Comparison of ENCODE assay signal across 8 cellular contexts in genomic region chr9:94065535-94065961, GRCh38. TPM values are rescaled to one million over a fixed set of nuclear protein-coding genes. Genes with fewer than 3 reads are reported as not detected.
A peak's percentile ranks its signal among the peaks of the same experiment; 100 is the strongest.
DNase-seq lines count a peak whose midpoint lies in the region; ATAC-seq and TF ChIP-seq lines count a peak whose summit lies in the region.

No MANE protein-coding gene starts in this region.

- peak; percentile 44 for DNase-seq in NCI-H1092 (lab: John Stamatoyannopoulos, UW)
- DNase-seq in SKM-1 (lab: John Stamatoyannopoulos, UW; ENCODE audit: unreplicated experiment), result peak; percentile 10
- peak; percentile 54 for DNase-seq in activated naive CD8-positive, alpha-beta T cell treated with anti-CD3 and anti-CD28 coated beads for 36 hours
- peak; percentile 31 to 96 (median 84) for DNase-seq in head of caudate nucleus
- DNase-seq in progenitor cell of endocrine pancreas (ENCODE audit: low spot score, unreplicated experiment), result peak; percentile 49
- peak; percentile 78 for DNase-seq in ureter (ENCODE audit: low spot score)

- intact Hi-C loops in head of caudate nucleus (cut with DNase I), result loop anchor here (2.0 kb wide), 1 partner anchor 147 kb away; no protein-coding TSS in a partner anchor

- ATAC-seq in HG03196 (IDR thresholded peaks at IDR 0.05; ENCODE audit: unreplicated experiment), result no peak

- peaks cover 2% of the 10 kb centered on the region for H3K4me1 Mint-ChIP-seq in activated naive CD8-positive, alpha-beta T cell treated with anti-CD3 and anti-CD28 coated beads for 36 hours
- H3K4me1 Mint-ChIP-seq in progenitor cell of endocrine pancreas (ENCODE audit: low read depth), result no peaks in the 10 kb centered on the region

- H3K27me3 Mint-ChIP-seq in activated naive CD8-positive, alpha-beta T cell treated with anti-CD3 and anti-CD28 coated beads for 36 hours, result no peaks in the 10 kb centered on the region
- H3K27me3 Mint-ChIP-seq in progenitor cell of endocrine pancreas, result no peaks in the 10 kb centered on the region

- no peak overlapping the region for H3K27ac Mint-ChIP-seq in activated naive CD8-positive, alpha-beta T cell treated with anti-CD3 and anti-CD28 coated beads for 36 hours
- H3K27ac Mint-ChIP-seq in progenitor cell of endocrine pancreas, result no peak overlapping the region

- peaks cover 9% of the 10 kb centered on the region for H3K36me3 Mint-ChIP-seq in activated naive CD8-positive, alpha-beta T cell treated with anti-CD3 and anti-CD28 coated beads for 36 hours
- peaks cover 5% of the 10 kb centered on the region for H3K36me3 Mint-ChIP-seq in progenitor cell of endocrine pancreas (ENCODE audit: insufficient read depth)

- no peak overlapping the region for H3K4me3 Mint-ChIP-seq in activated naive CD8-positive, alpha-beta T cell treated with anti-CD3 and anti-CD28 coated beads for 36 hours
- no peak overlapping the region for H3K4me3 Mint-ChIP-seq in progenitor cell of endocrine pancreas (ENCODE audit: low read depth)

- TF ChIP-seq CTCF in GM12873 (IDR thresholded peaks at IDR 0.05; ENCODE audit: insufficient read depth, low read depth, low read length, missing control alignments) (peak; percentile 89), progenitor cell of endocrine pancreas (IDR thresholded peaks at IDR 0.05; ENCODE audit: unreplicated experiment) (peak; percentile 87)

- peaks cover 8% of the 10 kb centered on the region for H3K9me3 Mint-ChIP-seq in activated naive CD8-positive, alpha-beta T cell treated with anti-CD3 and anti-CD28 coated beads for 36 hours
- peaks cover 8% of the 10 kb centered on the region for H3K9me3 Mint-ChIP-seq in progenitor cell of endocrine pancreas (ENCODE audit: low read depth)

RNA-seq across cellular contexts. Expression of gene PTPDC1, which starts 18.7 kb away (rescaled TPM):
- 1 to 10 TPM; 5.8 to 6.0 TPM for total RNA-seq in activated naive CD8-positive, alpha-beta T cell treated with anti-CD3 and anti-CD28 coated beads for 36 hours
- total RNA-seq in progenitor cell of endocrine pancreas (7.2 and 8.9 TPM in 2 replicates), ureter (11.5 TPM)

Comparison
In these comparisons a context has a peak if more than half of its experiments do, and no peak if none do; other contexts are left out.
1. DNase-seq: peak in every context shown above with its lines; median percentile 84 in head of caudate nucleus; 78 in ureter; 54 in activated naive CD8-positive, alpha-beta T cell treated with anti-CD3 and anti-CD28 coated beads for 36 hours; 49 in progenitor cell of endocrine pancreas; 44 in NCI-H1092; 10 in SKM-1.